35 cellular contexts compared by ENCODE assay signal in the genomic region with DNA sequence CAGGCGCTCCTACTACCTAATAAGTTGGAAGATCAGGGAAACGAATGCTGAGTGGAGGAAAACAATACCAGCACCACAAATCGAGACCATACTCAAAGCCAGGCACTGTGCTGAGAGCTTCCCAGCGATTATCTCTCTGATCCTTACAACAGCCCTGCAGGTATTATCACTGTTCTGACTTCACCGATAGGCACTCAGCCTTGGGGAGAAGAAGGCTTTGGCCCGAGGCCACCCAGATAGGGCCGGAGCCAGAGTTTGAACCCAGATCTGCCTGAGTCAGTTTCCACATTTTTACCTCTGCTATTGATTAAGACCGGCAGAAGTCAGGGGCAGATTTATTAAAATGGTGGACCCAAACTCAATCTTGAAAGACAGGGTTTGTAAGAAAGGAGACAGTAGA. TPM values are rescaled to one million over a fixed set of nuclear protein-coding genes. Genes with fewer than 3 reads are reported as not detected.
"Had no signal": no experiment of that assay in that cellular context is flagged by ENCODE, and none has a peak within 500 bp of the region (broad histone marks: within the 10 kb centered on the region; RNA-seq: fewer than 3 reads in every experiment).

No MANE protein-coding gene starts in this region.

- H3K9ac ChIP-seq: neural progenitor cell had no signal

- ATAC-seq: natural killer cell; right lobe of liver; stimulated activated naive B cell treated with anti-CD40 and anti-IgM and Interleukin-4, amounts not matched to agents 10 μg/mL and 1 μg/mL and 100 μg/mL, for 72 hours; stimulated activated naive CD8-positive, alpha-beta T cell treated with anti-CD3 and anti-CD28 coated beads, Interleukin-15, Interleukin-2, amounts not matched to agents 100 U/mL and 50 U/mL, for 24 hours; upper lobe of right lung had no signal

- DNase-seq: hypothalamus; immature natural killer cell; left ventricle myocardium inferior; mesendoderm; naive B cell; natural killer cell; nephron progenitor cell; occipital lobe; ovary; right lobe of liver; stimulated activated CD4-positive, alpha-beta T cell treated with anti-CD3 and anti-CD28 coated beads, Interleukin-12 subunit alpha, Interleukin-12 subunit beta, amount 100 ng/mL, for 4 hours; stimulated activated CD4-positive, alpha-beta T cell treated with anti-CD3 and anti-CD28 coated beads, Interleukin-15, amount 100 ng/mL, for 24 hours; stimulated activated CD4-positive, alpha-beta T cell treated with anti-CD3 and anti-CD28 coated beads, Interleukin-2, amount 100 ng/mL, for 24 hours; stimulated activated CD4-positive, alpha-beta T cell treated with anti-CD3 and anti-CD28 coated beads, Interleukin-4, amount 100 ng/mL, for 1 hour; stimulated activated naive B cell treated with anti-CD40 and anti-IgM and Interleukin-4, amounts not matched to agents 10 μg/mL and 1 μg/mL and 100 μg/mL, for 72 hours; stimulated activated naive CD8-positive, alpha-beta T cell treated with anti-CD3 and anti-CD28 coated beads, Interleukin-15, Interleukin-2, amounts not matched to agents 100 U/mL and 50 U/mL, for 24 hours; stomach; testis; thyroid gland; transverse colon; upper lobe of right lung; uterus had no signal

- H3K9me3 Mint-ChIP-seq: immature natural killer cell; mesothelial cell of epicardium; naive B cell; natural killer cell; nephron progenitor cell; neural progenitor cell; stimulated activated naive B cell treated with anti-CD40 and anti-IgM and Interleukin-4, amounts not matched to agents 10 μg/mL and 1 μg/mL and 100 μg/mL, for 72 hours had no signal

- H3K4me3 ChIP-seq: left ventricle myocardium inferior, lung, neural progenitor cell, ovary, right atrium auricular region, right lobe of liver, smooth muscle cell, stomach, testis, thyroid gland, transverse colon, upper lobe of right lung, uterus had no signal

- H3K27ac Mint-ChIP-seq: immature natural killer cell; mesothelial cell of epicardium; natural killer cell; nephron progenitor cell; neural progenitor cell; progenitor cell of endocrine pancreas; stimulated activated naive B cell treated with anti-CD40 and anti-IgM and Interleukin-4, amounts not matched to agents 10 μg/mL and 1 μg/mL and 100 μg/mL, for 72 hours had no signal

- FAIRE-seq: islet of Langerhans had no signal

- H3K36me3 ChIP-seq: left ventricle myocardium inferior, neural progenitor cell, neutrophil, ovary, right atrium auricular region, right lobe of liver, stomach, thyroid gland, transverse colon, upper lobe of right lung, uterus had no signal

- H3K9me3 ChIP-seq: left ventricle myocardium inferior, neutrophil, ovary, right atrium auricular region, right lobe of liver, stomach, testis, thyroid gland, transverse colon, upper lobe of right lung, uterus had no signal

- H3K4me1 ChIP-seq: left ventricle myocardium inferior, neural progenitor cell, thyroid gland, uterus had no signal

- H3K4me3 Mint-ChIP-seq: immature natural killer cell; mesothelial cell of epicardium; naive B cell; natural killer cell; nephron progenitor cell; neural progenitor cell; stimulated activated naive B cell treated with anti-CD40 and anti-IgM and Interleukin-4, amounts not matched to agents 10 μg/mL and 1 μg/mL and 100 μg/mL, for 72 hours had no signal

- H3K27ac ChIP-seq: left ventricle myocardium inferior, neural progenitor cell, neutrophil, ovary, right atrium auricular region, right lobe of liver, stomach, testis, thyroid gland, transverse colon, upper lobe of right lung, uterus had no signal

- H3K4me1 Mint-ChIP-seq: immature natural killer cell, mesothelial cell of epicardium had no signal

- H3K4me2 ChIP-seq: neural progenitor cell, smooth muscle cell had no signal

- H3K36me3 Mint-ChIP-seq: immature natural killer cell; mesothelial cell of epicardium; naive B cell; natural killer cell; neural progenitor cell; stimulated activated naive B cell treated with anti-CD40 and anti-IgM and Interleukin-4, amounts not matched to agents 10 μg/mL and 1 μg/mL and 100 μg/mL, for 72 hours had no signal

- H2AFZ ChIP-seq: neural progenitor cell had no signal

- H3K27me3 ChIP-seq: neural progenitor cell, ovary, right atrium auricular region, right lobe of liver, testis, thyroid gland, transverse colon, upper lobe of right lung, uterus had no signal

RNA-seq across cellular contexts. Expression of gene SVOP, which starts 4.9 kb away (rescaled TPM):
- total RNA-seq: kidney epithelial cell, lower leg skin, mesothelial cell of epicardium, mononuclear cell, natural killer cell, ovary, pulmonary artery endothelial cell, renal cortical epithelial cell, right lobe of liver, smooth muscle cell, thyroid gland, upper lobe of right lung had no signal
- polyA plus RNA-seq: immature natural killer cell, lung, ovary, smooth muscle cell had no signal
